Comparison of ENCODE assay signal across 21 cellular contexts in genomic region chr7:133556070-133556469, GRCh38.
A peak's percentile ranks its signal among the peaks of the same experiment; 100 is the strongest.
DNase-seq lines count a peak whose midpoint lies in the region; ATAC-seq, FAIRE-seq and TF ChIP-seq lines count a peak whose summit lies in the region.
"Had no signal": no experiment of that assay in that cellular context is flagged by ENCODE, and none has a peak within 500 bp of the region (broad histone marks: within the 10 kb centered on the region; RNA-seq: fewer than 3 reads in every experiment).

No MANE protein-coding gene starts in this region.

- peak; percentile 51 for TF ChIP-seq RAD21 in SK-N-SH (IDR thresholded peaks at IDR 0.05; ENCODE audit: low read length)

- H3K27me3 Mint-ChIP-seq in GM23338 (ENCODE audit: insufficient read depth, low read depth, poor library complexity) = no peaks in the 10 kb centered on the region
- no peaks in the 10 kb centered on the region for H3K27me3 Mint-ChIP-seq in activated T-cell treated with anti-CD3 and anti-CD28 coated beads, Interleukin-2, amount 50 U/mL, for 24 hours
- H3K27me3 Mint-ChIP-seq: CD4-positive, CD25-positive, alpha-beta regulatory T cell had no signal

- H4K20me1 ChIP-seq in GM23338 (replicated peaks; ENCODE audit: insufficient read depth) = no peaks in the 10 kb centered on the region
- H4K20me1 ChIP-seq in SK-N-SH (ENCODE audit: insufficient read depth) = no peaks in the 10 kb centered on the region

- 12% methylated on average over 2 of the region's 2 CpGs for WGBS in SK-N-SH (ENCODE audit: low lambda C conversion rate)

- H3K27ac Mint-ChIP-seq in GM23338 = 0 out of 2 replicates have a peak overlapping the region, but pooled peaks have one; percentile 8
- H3K27ac Mint-ChIP-seq in activated T-cell treated with anti-CD3 and anti-CD28 coated beads, Interleukin-2, amount 50 U/mL, for 24 hours = no peak overlapping the region
- H3K27ac Mint-ChIP-seq: CD4-positive, CD25-positive, alpha-beta regulatory T cell; CD8-positive, alpha-beta T cell had no signal

- no peak overlapping the region for H3K4me3 Mint-ChIP-seq in GM23338
- H3K4me3 Mint-ChIP-seq in activated T-cell treated with anti-CD3 and anti-CD28 coated beads, Interleukin-2, amount 50 U/mL, for 24 hours = no peak overlapping the region
- H3K4me3 Mint-ChIP-seq: CD4-positive, CD25-positive, alpha-beta regulatory T cell; CD8-positive, alpha-beta T cell had no signal

- H3K27ac ChIP-seq in GM23338 (ENCODE audit: low read depth) (no peak overlapping the region), SK-N-SH (ENCODE audit: low read depth in 2 of 2, low read length in 1 of 2) (peak overlapping the region in 1 of 2 experiments; percentile 100; a peak in 2 of 4 replicates)
- H3K27ac ChIP-seq: BLaER1, C4-2B had no signal

- TF ChIP-seq CTCF in BE2C (IDR thresholded peaks at IDR 0.05; ENCODE audit: low read depth, low read length) (no peak), GM23338 (conservative IDR thresholded peaks at IDR 0.05; ENCODE audit: low read depth in 2 of 2) (no peak), SK-N-SH (IDR thresholded peaks at IDR 0.05) (no peak)

- H3F3A ChIP-seq in GM23338 (replicated peaks; ENCODE audit: low read depth) (no peaks in the 10 kb centered on the region), SK-N-SH (replicated peaks; ENCODE audit: insufficient read depth) (no peaks in the 10 kb centered on the region)

- H3K4me1 Mint-ChIP-seq in GM23338 = peaks cover 11% of the 10 kb centered on the region; the same call in 2 of the 3 replicates
- peaks cover 3% of the 10 kb centered on the region for H3K4me1 Mint-ChIP-seq in activated T-cell treated with anti-CD3 and anti-CD28 coated beads, Interleukin-2, amount 50 U/mL, for 24 hours (ENCODE audit: low read depth)

- H3K9me3 ChIP-seq in BE2C (no peaks in the 10 kb centered on the region), SK-N-SH (no peaks in the 10 kb centered on the region)
- H3K9me3 ChIP-seq: BLaER1, Caco-2 had no signal

- H3K9me3 Mint-ChIP-seq in GM23338 = no peaks in the 10 kb centered on the region
- no peaks in the 10 kb centered on the region for H3K9me3 Mint-ChIP-seq in activated T-cell treated with anti-CD3 and anti-CD28 coated beads, Interleukin-2, amount 50 U/mL, for 24 hours
- H3K9me3 Mint-ChIP-seq: CD8-positive, alpha-beta T cell had no signal

- peak in 1 of 2 experiments; percentile 99; a peak in 2 of 4 replicates for TF ChIP-seq EP300 in SK-N-SH (IDR thresholded peaks at IDR 0.05; ENCODE audit: borderline replicate concordance in 1 of 2, low read depth in 1 of 2, low read length in 1 of 2)

- H3K4me3 ChIP-seq in BE2C (ENCODE audit: low read depth, low read length) (peak overlapping the region; percentile 3), GM23338 (no peak overlapping the region), SK-N-SH (ENCODE audit: low read depth in 2 of 2, low read length in 1 of 2) (no peak overlapping the region)
- H3K4me3 ChIP-seq: BLaER1 had no signal

- no peak overlapping the region for H3K9ac ChIP-seq in SK-N-SH
- H3K9ac ChIP-seq: BLaER1 had no signal

- peak; percentile 32 for DNase-seq in BE2C
- no peak for DNase-seq in GM23338 (ENCODE audit: low spot score)
- DNase-seq in SK-N-SH = peak; percentile 43
- peak; percentile 10 for DNase-seq in dermis blood vessel endothelial cell
- DNase-seq in stimulated activated naive CD8-positive, alpha-beta T cell treated with anti-CD3 and anti-CD28 coated beads, Interleukin-15, Interleukin-2, amounts not matched to agents 100 U/mL and 50 U/mL, for 24 hours = no peak
- DNase-seq in activated T-cell treated with anti-CD3 and anti-CD28 coated beads, Interleukin-2, amount 50 U/mL, for 24 hours = no peak
- no peak for DNase-seq in RCC 7860 (ENCODE audit: low spot score)
- DNase-seq: Caco-2; CD4-positive, CD25-positive, alpha-beta regulatory T cell; CD8-positive, alpha-beta T cell; DMS53; DMS79 treated with DMSO at 0.1 percent for 48 hours; GF-D8; H7; HCEC 1CT had no signal

- H3K4me1 ChIP-seq in BE2C (peaks cover 33% of the 10 kb centered on the region), GM23338 (ENCODE audit: insufficient read depth) (peaks cover 7% of the 10 kb centered on the region; the same call in 1 of the 2 replicates), SK-N-SH (ENCODE audit: control insufficient read depth in 1 of 2, insufficient read depth in 2 of 2, low read depth in 1 of 2, low read length in 1 of 2) (peaks cover 0 to 42% of the 10 kb centered on the region in 2 experiments; a peak in 2 of 4 replicates)
- H3K4me1 ChIP-seq: Caco-2 had no signal

- H3K27me3 ChIP-seq in BE2C (no peaks in the 10 kb centered on the region), GM23338 (ENCODE audit: insufficient read depth) (no peaks in the 10 kb centered on the region), SK-N-SH (ENCODE audit: insufficient read depth) (no peaks in the 10 kb centered on the region)
- H3K27me3 ChIP-seq: BLaER1 had no signal

- ATAC-seq in GM23338 (no peak), HG03439 (IDR thresholded peaks at IDR 0.05; ENCODE audit: unreplicated experiment) (no peak)
- ATAC-seq in stimulated activated naive CD8-positive, alpha-beta T cell treated with anti-CD3 and anti-CD28 coated beads, Interleukin-15, Interleukin-2, amounts not matched to agents 100 U/mL and 50 U/mL, for 24 hours = no peak
- ATAC-seq: CD8-positive, alpha-beta T cell had no signal

- CTCF ChIA-PET in SK-N-SH (lab: Yijun Ruan, JAX) = interaction anchor here (0.8 to 3.6 kb wide), 10 partner anchors 12 to 462 kb away, joined by 3 to 18 read pairs (median 3); no protein-coding TSS in a partner anchor

- no peaks in the 10 kb centered on the region for H3K36me3 Mint-ChIP-seq in GM23338 (ENCODE audit: low read depth)
- no peaks in the 10 kb centered on the region for H3K36me3 Mint-ChIP-seq in activated T-cell treated with anti-CD3 and anti-CD28 coated beads, Interleukin-2, amount 50 U/mL, for 24 hours (ENCODE audit: low read depth)

- POLR2A ChIA-PET in SK-N-SH (lab: Yijun Ruan, JAX) = interaction anchor here (1.0 to 1.3 kb wide), 6 partner anchors 13 to 193 kb away, joined by 3 to 6 read pairs (median 4); no protein-coding TSS in a partner anchor

- H2AFZ ChIP-seq in GM23338 = no peak overlapping the region
- H2AFZ ChIP-seq in SK-N-SH (ENCODE audit: low read depth) = no peak overlapping the region

- H3K36me3 ChIP-seq in BE2C (no peaks in the 10 kb centered on the region), GM23338 (ENCODE audit: insufficient read depth) (no peaks in the 10 kb centered on the region), SK-N-SH (replicated peaks in 1 of 2; ENCODE audit: control insufficient read depth in 1 of 2, insufficient read depth in 2 of 2, low read length in 1 of 2) (peaks cover 0 to 9% of the 10 kb centered on the region in 2 experiments)
- H3K36me3 ChIP-seq: BLaER1 had no signal

- H3K9me2 ChIP-seq in GM23338 (ENCODE audit: insufficient read depth) (no peaks in the 10 kb centered on the region; the same call in 1 of the 2 replicates), SK-N-SH (no peaks in the 10 kb centered on the region)

- H3K79me2 ChIP-seq in GM23338 (replicated peaks; ENCODE audit: insufficient read depth) (no peaks in the 10 kb centered on the region), SK-N-SH (ENCODE audit: insufficient read depth) (no peaks in the 10 kb centered on the region)

- no peak overlapping the region for H3K4me2 ChIP-seq in GM23338
- no peak overlapping the region for H3K4me2 ChIP-seq in SK-N-SH
- H3K4me2 ChIP-seq: BLaER1 had no signal

- no peak for FAIRE-seq in RCC 7860 (lab: Jason Lieb, UNC)
- FAIRE-seq: GM12891, GM18507, H1 had no signal

TF ChIP-seq in GM23338, 12 proteins besides CTCF, POLR2A, EP300 and RAD21:
- TF ChIP-seq ZNF114 (CRISPR knock-in tag; IDR thresholded peaks at IDR 0.05) = no peak
- no peak for TF ChIP-seq NANOG (IDR thresholded peaks at IDR 0.05; ENCODE audit: borderline replicate concordance)
- TF ChIP-seq EZH2phosphoT487 (IDR thresholded peaks at IDR 0.05; ENCODE audit: unreplicated experiment) = no peak

TF ChIP-seq in SK-N-SH, 30 proteins besides CTCF, POLR2A, EP300 and RAD21 (continues in another document):
- no peak for TF ChIP-seq FOSL2 (IDR thresholded peaks at IDR 0.05; ENCODE audit: borderline replicate concordance, low read depth)
- TF ChIP-seq JUND (IDR thresholded peaks at IDR 0.05) = no peak
- no peak for TF ChIP-seq USF2 (IDR thresholded peaks at IDR 0.05; ENCODE audit: borderline replicate concordance, low read depth, low read length)
- peak; percentile 92 for TF ChIP-seq GATA2 (CRISPR knock-in tag; IDR thresholded peaks at IDR 0.05)
- TF ChIP-seq CHD2 (IDR thresholded peaks at IDR 0.05; ENCODE audit: low read length, partially characterized antibody) = peak; percentile 83
- no peak for TF ChIP-seq ELF1 (IDR thresholded peaks at IDR 0.05)
- TF ChIP-seq PBX3 (IDR thresholded peaks at IDR 0.05) = 0 out of 2 replicates have a peak, but pooled peaks have one; percentile 21
- TF ChIP-seq IRF3 (IDR thresholded peaks at IDR 0.05; ENCODE audit: low read depth, low read length) = no peak; the same call in 1 of the 2 replicates

Comparison
In these comparisons a context has a peak if more than half of its experiments do, and no peak if none do; other contexts are left out.
1. DNase-seq: peak in BE2C (single experiment), SK-N-SH (single experiment) and dermis blood vessel endothelial cell (single experiment); none in GM23338 (single experiment), stimulated activated naive CD8-positive, alpha-beta T cell treated with anti-CD3 and anti-CD28 coated beads, Interleukin-15, Interleukin-2, amounts not matched to agents 100 U/mL and 50 U/mL, for 24 hours (single experiment), activated T-cell treated with anti-CD3 and anti-CD28 coated beads, Interleukin-2, amount 50 U/mL, for 24 hours (single experiment) and RCC 7860 (single experiment).